In genomic region chr3:133535971-133536634, GRCh38 we compare ENCODE assay signal across 9 cellular contexts. TPM values are rescaled to one million over a fixed set of nuclear protein-coding genes. Genes with fewer than 3 reads are reported as not detected.
DNase-seq lines count a peak whose midpoint lies in the region; ATAC-seq, FAIRE-seq and TF ChIP-seq lines count a peak whose summit lies in the region.
"Had no signal": no experiment of that assay in that cellular context is flagged by ENCODE, and none has a peak within 500 bp of the region (broad histone marks: within the 10 kb centered on the region; RNA-seq: fewer than 3 reads in every experiment).

No MANE protein-coding gene starts in this region.

- 0% methylated on average over 1 of the region's 1 CpG for WGBS in HepG2 (ENCODE audit: low lambda C conversion rate)
- 0 to 2% methylated on average over 1 of the region's 1 CpG for WGBS in aorta, 2 donors

- H3K27me3 ChIP-seq in HepG2 (ENCODE audit: control insufficient read depth in 1 of 2, insufficient read depth in 2 of 2, low read length in 2 of 2) (no peaks in the 10 kb centered on the region), aorta (ENCODE audit: control insufficient read depth in 1 of 2, insufficient read depth in 2 of 2, low read length in 1 of 2) (no peaks in the 10 kb centered on the region)

- CTCF ChIA-PET in HepG2 (lab: Yijun Ruan, JAX; ENCODE audit: low intra/inter-chr PET ratio, low total read pairs), result no interaction called here

- peak; percentile 37 for DNase-seq in NCI-H2196 (lab: John Stamatoyannopoulos, UW; ENCODE audit: unreplicated experiment)
- DNase-seq in NCI-H2196 treated with DMSO at 0.1 percent for 48 hours (lab: John Stamatoyannopoulos, UW; ENCODE audit: unreplicated experiment), result no peak
- DNase-seq in cardiac fibroblast (ENCODE audit: low read depth in 2 of 2), result peak; percentile 92 to 96
- DNase-seq in HepG2 (ENCODE audit: low spot score), result peak; percentile 70
- no peak for DNase-seq in aorta
- no peak for DNase-seq in NCI-H748 (lab: John Stamatoyannopoulos, UW; ENCODE audit: unreplicated experiment)
- DNase-seq in stimulated activated CD4-positive, alpha-beta T cell treated with anti-CD3 and anti-CD28 coated beads, Interleukin-4, amount 100 ng/mL, for 24 hours, result no peak
- DNase-seq: activated B cell treated with CpG ODN at 0.5 μM for 24 hours had no signal

- in situ Hi-C loops in HepG2 (cut with HindIII; ENCODE audit: extremely low pct_ligation_motif_present, low pct_unique_long_range_greater_than_20kb), result no loop called here

- TF ChIP-seq CTCF in cardiac fibroblast (IDR thresholded peaks at IDR 0.05; ENCODE audit: low read depth, low read length), result no peak
- TF ChIP-seq CTCF in HepG2 (CRISPR knock-in tag; IDR thresholded peaks at IDR 0.05), result no peak

- intact Hi-C loops in HepG2 (cut with micrococcal nuclease; ENCODE audit: unreplicated experiment) (loop anchor here (1.0 kb wide), 1 partner anchor 37 kb away; the partner anchor contains the start of gene CDV3), aorta (cut with DNase I) (no loop called here)

- H3K36me3 ChIP-seq in HepG2 (replicated peaks in 1 of 2; ENCODE audit: control insufficient read depth in 1 of 2, insufficient read depth in 2 of 2, low read length in 2 of 2) (no peaks in the 10 kb centered on the region), aorta (ENCODE audit: control insufficient read depth in 1 of 2, insufficient read depth in 2 of 2, low read length in 1 of 2) (no peaks in the 10 kb centered on the region)

- peak; percentile 59 for ATAC-seq in HepG2
- ATAC-seq in aorta (ENCODE audit: low FRiP score), result peak; percentile 75
- ATAC-seq in GM21515 (IDR thresholded peaks at IDR 0.05; ENCODE audit: unreplicated experiment), result no peak

- no TSS peak for BruUV-seq in HepG2 (replicated peaks; lab: Mats Ljungman, UMichigan)

- H3K4me1 ChIP-seq in HepG2 (ENCODE audit: insufficient read depth, low read length), result peaks cover 28% of the 10 kb centered on the region
- H3K4me1 ChIP-seq in aorta (ENCODE audit: control insufficient read depth in 1 of 2, insufficient read depth in 2 of 2, low read length in 2 of 2), result peaks cover 2 to 4% of the 10 kb centered on the region in 2 donors

- POLR2A ChIA-PET in HepG2 (lab: Yijun Ruan, JAX), result interaction anchor here (0.7 to 2.0 kb wide), 5 partner anchors 9 to 42 kb away, joined by 3 to 14 read pairs (median 3); partner anchors contain the start of gene CDV3

- H3K79me2 ChIP-seq in HepG2 (ENCODE audit: insufficient read depth, low read length), result no peaks in the 10 kb centered on the region

- peak overlapping the region; percentile 61 for H3K4me2 ChIP-seq in HepG2 (ENCODE audit: low read depth, low read length)

- no peak overlapping the region for H3K27ac ChIP-seq in HepG2 (ENCODE audit: extremely low read length, insufficient read depth, low read length)
- H3K27ac ChIP-seq in aorta (ENCODE audit: low read depth in 1 of 2, low read length in 2 of 2), result no peak overlapping the region

- no peaks in the 10 kb centered on the region for H4K20me1 ChIP-seq in HepG2 (ENCODE audit: insufficient read depth, low read length)

- no peaks in the 10 kb centered on the region for H3K9me3 ChIP-seq in HepG2 (ENCODE audit: low read length)
- no peaks in the 10 kb centered on the region for H3K9me3 ChIP-seq in aorta (ENCODE audit: control insufficient read depth, low read length)

- no peak for TF ChIP-seq RAD21 in HepG2 (CRISPR knock-in tag; IDR thresholded peaks at IDR 0.05)

- no peak overlapping the region for H2AFZ ChIP-seq in HepG2 (ENCODE audit: low read length)

- H3K4me3 ChIP-seq in cardiac fibroblast (replicated peaks in 1 of 2; ENCODE audit: low read depth in 2 of 2, low read length in 2 of 2), result peak overlapping the region in 1 of 2 donors; percentile 15
- no peak overlapping the region for H3K4me3 ChIP-seq in HepG2 (replicated peaks in 1 of 3; ENCODE audit: insufficient read depth in 1 of 3, low read depth in 2 of 3, low read length in 3 of 3)
- no peak overlapping the region for H3K4me3 ChIP-seq in aorta (ENCODE audit: low read length in 2 of 2)

- TF ChIP-seq POLR2A in HepG2 (IDR thresholded peaks at IDR 0.05; ENCODE audit: insufficient read depth in 1 of 2, low read depth in 2 of 2, low read length in 2 of 2), result no peak

- TF ChIP-seq EP300 in HepG2 (IDR thresholded peaks at IDR 0.05; ENCODE audit: low read depth in 2 of 2, low read length in 2 of 2) (peak in 1 of 2 experiments; percentile 57; a peak in 1 of 4 replicates), HepG2 (CRISPR knock-in tag; IDR thresholded peaks at IDR 0.05; ENCODE audit: borderline replicate concordance) (no peak)

- peak; percentile 36 for FAIRE-seq in HepG2 (lab: Jason Lieb, UNC)

- H3K9ac ChIP-seq in HepG2 (ENCODE audit: insufficient read depth, low read depth, low read length), result 0 out of 2 replicates have a peak overlapping the region, but pooled peaks have one; percentile 7

TF ChIP-seq in HepG2, 621 proteins besides CTCF, POLR2A, EP300 and RAD21 (continues in another document):
- no peak for TF ChIP-seq SSRP1 (CRISPR knock-in tag; IDR thresholded peaks at IDR 0.05)
- TF ChIP-seq ZNF230 (CRISPR knock-in tag; IDR thresholded peaks at IDR 0.05), result no peak
- TF ChIP-seq FOXA1 (IDR thresholded peaks at IDR 0.05), result no peak
- TF ChIP-seq FOXA1 (CRISPR knock-in tag; IDR thresholded peaks at IDR 0.05), result peak; percentile 30; the same call in 1 of the 2 replicates
- no peak for TF ChIP-seq TMF1 (CRISPR knock-in tag; IDR thresholded peaks at IDR 0.05; ENCODE audit: low read depth)
- 0 out of 2 replicates have a peak, but pooled peaks have one; percentile 42 for TF ChIP-seq FOXJ3 (CRISPR knock-in tag; IDR thresholded peaks at IDR 0.05; ENCODE audit: borderline replicate concordance)
- 0 out of 2 replicates have a peak, but pooled peaks have one; percentile 24 for TF ChIP-seq HDAC1 (CRISPR knock-in tag; IDR thresholded peaks at IDR 0.05)
- peak; percentile 88 for TF ChIP-seq GFI1 (CRISPR knock-in tag; IDR thresholded peaks at IDR 0.05; ENCODE audit: borderline replicate concordance)
- TF ChIP-seq CEBPB (IDR thresholded peaks at IDR 0.05; ENCODE audit: borderline replicate concordance, low read depth, low read length), result peak; percentile 86
- 0 out of 2 replicates have a peak, but pooled peaks have one; percentile 12 for TF ChIP-seq SP5 (CRISPR knock-in tag; IDR thresholded peaks at IDR 0.05; ENCODE audit: borderline replicate concordance, low read depth)
- TF ChIP-seq SOX6 (IDR thresholded peaks at IDR 0.05), result no peak
- TF ChIP-seq SOX6 (CRISPR knock-in tag; IDR thresholded peaks at IDR 0.05), result peak; percentile 76
- no peak for TF ChIP-seq ZNF75D (CRISPR knock-in tag; IDR thresholded peaks at IDR 0.05; ENCODE audit: borderline replicate concordance)
- TF ChIP-seq SOX5 (CRISPR knock-in tag; IDR thresholded peaks at IDR 0.05; ENCODE audit: borderline replicate concordance), result peak; percentile 64; the same call in 1 of the 2 replicates
- no peak for TF ChIP-seq ZFP62 (CRISPR knock-in tag; IDR thresholded peaks at IDR 0.05)
- peak; percentile 73; the same call in 1 of the 2 replicates for TF ChIP-seq HMG20A (CRISPR knock-in tag; IDR thresholded peaks at IDR 0.05; ENCODE audit: borderline replicate concordance)
- TF ChIP-seq GATAD2A (CRISPR knock-in tag; IDR thresholded peaks at IDR 0.05), result peak; percentile 77
- TF ChIP-seq ZNF720 (CRISPR knock-in tag; IDR thresholded peaks at IDR 0.05), result no peak
- TF ChIP-seq SAP130 (CRISPR knock-in tag; IDR thresholded peaks at IDR 0.05; ENCODE audit: low read depth), result 0 out of 2 replicates have a peak, but pooled peaks have one; percentile 26

RNA-seq across cellular contexts. Expression of gene CDV3, which starts 37.4 kb away (rescaled TPM):
- total RNA-seq in HepG2 (2016; rRNA removed; fragmentation: Illumina TruSeq; extraction: Trizol), result 145 and 190 TPM in 2 replicates
- 29.7 and 31.6 TPM in 2 replicates for total RNA-seq in HepG2 (2016; cell fraction: cytosol; rRNA removed; fragmentation: Illumina TruSeq; extraction: Trizol; ENCODE audit: low read depth)
- 140 and 167 TPM in 2 replicates for total RNA-seq in HepG2 (2016; cell fraction: insoluble cytoplasmic fraction; rRNA removed; fragmentation: Illumina TruSeq; extraction: Trizol)
- 96.9 and 108 TPM in 2 replicates for total RNA-seq in HepG2 (2016; cell fraction: membrane; rRNA removed; fragmentation: Illumina TruSeq; extraction: Trizol)
- total RNA-seq in HepG2 (2016; cell fraction: nucleus; rRNA removed; fragmentation: Illumina TruSeq; extraction: Trizol), result 70.3 and 72.0 TPM in 2 replicates
- 44.9 and 46.6 TPM in 2 replicates for polyA plus RNA-seq in HepG2 (2011; rRNA removed)
- polyA plus RNA-seq in HepG2 (2011; cell fraction: cytosol; rRNA removed), result 20.0 and 35.2 TPM in 2 replicates
- 11.8 and 17.9 TPM in 2 replicates for polyA plus RNA-seq in HepG2 (2011; cell fraction: nucleus; rRNA removed)
- polyA plus RNA-seq in HepG2 (2012), result 98.7 and 98.9 TPM in 2 replicates
- 29.7 and 32.6 TPM in 2 replicates for polyA plus RNA-seq in HepG2 (2016; cell fraction: cytosol; fragmentation: Illumina TruSeq; extraction: Trizol; ENCODE audit: low read depth)
- 154 TPM in 2 replicates for polyA plus RNA-seq in HepG2 (2016; cell fraction: insoluble cytoplasmic fraction; fragmentation: Illumina TruSeq; extraction: Trizol; ENCODE audit: low read depth)
- 62.3 and 67.4 TPM in 2 replicates for polyA plus RNA-seq in HepG2 (2016; cell fraction: membrane; fragmentation: Illumina TruSeq; extraction: Trizol; ENCODE audit: low read depth)
- polyA plus RNA-seq in HepG2 (2016; cell fraction: nucleus; fragmentation: Illumina TruSeq; extraction: Trizol; ENCODE audit: insufficient read depth, low read depth), result 72.4 and 78.4 TPM in 2 replicates
- 25.2 and 41.8 TPM in 2 replicates for polyA minus RNA-seq in HepG2 (2011; rRNA and poly(A)+ RNA removed; ENCODE audit: low replicate concordance)
- 46.6 and 59.2 TPM in 2 replicates for polyA minus RNA-seq in HepG2 (2011; cell fraction: cytosol; rRNA and poly(A)+ RNA removed)
- 35.8 and 50.4 TPM in 2 replicates for polyA minus RNA-seq in HepG2 (2011; cell fraction: nucleus; rRNA and poly(A)+ RNA removed)
- total RNA-seq in aorta, result 100 to 1,000 TPM; 122 to 153 TPM
- polyA plus RNA-seq in aorta, result 10 to 100 TPM; 48.8 to 65.1 TPM

Comparison
In these comparisons a context has a peak if more than half of its experiments do, and no peak if none do; other contexts are left out.
1. DNase-seq: peak in NCI-H2196 (single experiment), cardiac fibroblast (2 of 2) and HepG2 (single experiment); none in NCI-H2196 treated with DMSO at 0.1 percent for 48 hours (single experiment), aorta (0 of 2), NCI-H748 (single experiment) and stimulated activated CD4-positive, alpha-beta T cell treated with anti-CD3 and anti-CD28 coated beads, Interleukin-4, amount 100 ng/mL, for 24 hours (single experiment).